12 cellular contexts compared by ENCODE assay signal in the genomic region with DNA sequence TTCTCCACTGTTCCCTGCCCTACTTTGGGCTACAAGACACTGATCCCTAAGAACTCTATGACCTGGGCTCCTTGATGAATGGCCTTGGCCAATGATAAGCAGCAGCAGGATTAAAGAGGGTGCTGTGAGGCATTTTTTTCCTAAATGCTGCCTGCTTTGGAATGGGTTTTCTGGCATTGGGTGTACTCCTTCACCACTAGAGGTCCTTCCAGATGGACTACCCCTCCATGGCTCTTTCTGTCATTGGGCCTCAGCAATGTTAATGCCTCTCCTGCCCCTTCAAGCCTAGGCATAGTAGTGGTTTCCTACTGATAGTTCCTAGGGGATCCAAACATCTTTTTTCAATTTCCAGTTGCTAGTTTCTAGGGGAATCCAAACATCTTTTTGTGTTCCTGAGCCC.
DNase-seq lines count a peak whose midpoint lies in the region; ATAC-seq and TF ChIP-seq lines count a peak whose summit lies in the region.
"Had no signal": no experiment of that assay in that cellular context is flagged by ENCODE, and none has a peak within 500 bp of the region (broad histone marks: within the 10 kb centered on the region; RNA-seq: fewer than 3 reads in every experiment).

No MANE protein-coding gene starts in this region.

- in situ Hi-C loops in ACHN (cut with HindIII; ENCODE audit: low pct_ligation_motif_present, low pct_unique_long_range_greater_than_20kb, low sequenced_read_pairs): no loop called here

- H3K27ac ChIP-seq in OCI-LY1 (ENCODE audit: low read depth, low read length, poor library complexity, severe bottlenecking): no peak overlapping the region
- H3K27ac ChIP-seq: BLaER1 treated with 17β-estradiol and CSF1 and Interleukin-3, amounts not matched to agents 10 nM and 100 nM; left ventricle myocardium inferior had no signal

- no peaks in the 10 kb centered on the region for H3K9me2 ChIP-seq in OCI-LY1 (ENCODE audit: low read depth, low read length)

- H3K4me3 ChIP-seq in OCI-LY1 (ENCODE audit: low read depth, low read length, poor library complexity, severe bottlenecking) (no peak overlapping the region), fibroblast of mammary gland (ENCODE audit: control insufficient read depth, low read depth, low read length) (no peak overlapping the region)
- H3K4me3 ChIP-seq: BLaER1 treated with 17β-estradiol and CSF1 and Interleukin-3, amounts not matched to agents 10 nM and 100 nM; left ventricle myocardium inferior had no signal

- no peak overlapping the region for H3K9ac ChIP-seq in OCI-LY1 (ENCODE audit: low read length)
- H3K9ac ChIP-seq: BLaER1 treated with 17β-estradiol and CSF1 and Interleukin-3, amounts not matched to agents 10 nM and 100 nM had no signal

- TF ChIP-seq CTCF in GM12874 (IDR thresholded peaks at IDR 0.05; ENCODE audit: insufficient read depth, low read depth, low read length): peak; percentile 25; the same call in 1 of the 2 replicates
- TF ChIP-seq CTCF in OCI-LY1 (IDR thresholded peaks at IDR 0.05; ENCODE audit: low read length): peak; percentile 30; the same call in 1 of the 2 replicates
- peak; percentile 28 for TF ChIP-seq CTCF in fibroblast of mammary gland (conservative IDR thresholded peaks at IDR 0.05; ENCODE audit: control insufficient read depth, insufficient read depth, low read depth, low read length)

- ATAC-seq in HG03565 (IDR thresholded peaks at IDR 0.05; ENCODE audit: unreplicated experiment): no peak

- no peaks in the 10 kb centered on the region for H3F3A ChIP-seq in OCI-LY1 (ENCODE audit: insufficient read depth, low read length)

- no peaks in the 10 kb centered on the region for H3K9me3 ChIP-seq in OCI-LY1 (ENCODE audit: low read length)
- H3K9me3 ChIP-seq: BLaER1 treated with 17β-estradiol and CSF1 and Interleukin-3, amounts not matched to agents 10 nM and 100 nM; left ventricle myocardium inferior had no signal

- H2AFZ ChIP-seq in OCI-LY1 (ENCODE audit: low read length): no peak overlapping the region

- H4K20me1 ChIP-seq in OCI-LY1 (ENCODE audit: insufficient read depth, low read length): no peaks in the 10 kb centered on the region
- H4K20me1 ChIP-seq: BLaER1 treated with 17β-estradiol and CSF1 and Interleukin-3, amounts not matched to agents 10 nM and 100 nM had no signal

- H3K36me3 ChIP-seq in OCI-LY1 (ENCODE audit: insufficient read depth, low read length): no peaks in the 10 kb centered on the region
- H3K36me3 ChIP-seq: BLaER1 treated with 17β-estradiol and CSF1 and Interleukin-3, amounts not matched to agents 10 nM and 100 nM; left ventricle myocardium inferior had no signal

- no peaks in the 10 kb centered on the region for H3K4me1 ChIP-seq in OCI-LY1 (ENCODE audit: insufficient read depth, low read length, severe bottlenecking)
- H3K4me1 ChIP-seq: BLaER1 treated with 17β-estradiol and CSF1 and Interleukin-3, amounts not matched to agents 10 nM and 100 nM; left ventricle myocardium inferior had no signal

- DNase-seq in ACHN (peak; percentile 31), fibroblast of mammary gland (ENCODE audit: low read depth) (no peak), NCI-H345 (lab: John Stamatoyannopoulos, UW) (no peak), inferior parietal cortex (ENCODE audit: extremely low spot score) (no peak), glomerular visceral epithelial cell (ENCODE audit: extremely low spot score) (no peak)
- DNase-seq: activated CD4-positive, alpha-beta T cell treated with anti-CD3 and anti-CD28 coated beads, Interleukin-2, amount 10 ng/mL, durations not matched to agents 7 days and 5 days; left ventricle myocardium inferior; NCI-H510A treated with DMSO at 0.1 percent for 48 hours had no signal

- H3K4me2 ChIP-seq in OCI-LY1 (ENCODE audit: low read length): no peak overlapping the region
- H3K4me2 ChIP-seq: BLaER1 treated with 17β-estradiol and CSF1 and Interleukin-3, amounts not matched to agents 10 nM and 100 nM had no signal

- no peaks in the 10 kb centered on the region for H3K27me3 ChIP-seq in OCI-LY1 (ENCODE audit: insufficient read depth, low read length)
- H3K27me3 ChIP-seq: BLaER1 treated with 17β-estradiol and CSF1 and Interleukin-3, amounts not matched to agents 10 nM and 100 nM had no signal

- no peaks in the 10 kb centered on the region for H3K79me2 ChIP-seq in OCI-LY1 (ENCODE audit: insufficient read depth, low read length)
